Comparison of ENCODE assay signal across 8 cellular contexts in the genomic region with DNA sequence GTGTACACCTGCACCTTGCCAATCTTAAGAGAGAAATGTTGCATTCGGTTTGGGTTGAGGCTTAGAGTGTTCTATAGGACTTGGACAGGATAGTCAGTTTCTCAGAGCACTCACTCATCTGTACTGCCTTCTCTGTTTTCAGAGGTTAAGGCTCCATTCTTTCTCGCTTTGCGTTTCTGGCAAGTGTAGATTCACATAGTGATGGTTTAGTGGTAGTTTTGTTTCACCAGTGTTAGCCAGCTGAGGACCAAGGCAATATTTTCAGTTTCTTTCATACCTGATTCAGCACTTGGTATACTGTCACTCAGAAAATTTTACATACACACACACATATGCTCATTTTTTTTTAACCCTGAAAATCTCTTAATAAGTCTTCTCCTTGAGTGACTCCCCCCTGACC. TPM values are rescaled to one million over a fixed set of nuclear protein-coding genes. Genes with fewer than 3 reads are reported as not detected.
DNase-seq lines count a peak whose midpoint lies in the region; ATAC-seq and TF ChIP-seq lines count a peak whose summit lies in the region.
"Had no signal": no experiment of that assay in that cellular context is flagged by ENCODE, and none has a peak within 500 bp of the region (broad histone marks: within the 10 kb centered on the region; RNA-seq: fewer than 3 reads in every experiment).

No MANE protein-coding gene starts in this region.

- CTCF ChIA-PET in activated CD4-positive, alpha-beta memory T cell treated with anti-CD3 and anti-CD28 coated beads for 36 hours (lab: Charles Lee) = interaction anchor here (0.9 kb wide), 1 partner anchor 35 kb away, joined by 5 read pairs; no protein-coding TSS in a partner anchor

- H3K27me3 ChIP-seq in hepatocyte = no peaks in the 10 kb centered on the region

- H3K4me1 Mint-ChIP-seq in HFFc6 (ENCODE audit: low read depth) = peaks cover 33% of the 10 kb centered on the region
- H3K4me1 Mint-ChIP-seq in activated CD4-positive, alpha-beta memory T cell treated with anti-CD3 and anti-CD28 coated beads for 36 hours (ENCODE audit: low read depth) = peaks cover 41% of the 10 kb centered on the region
- peaks cover 63% of the 10 kb centered on the region for H3K4me1 Mint-ChIP-seq in stimulated activated memory B cell treated with anti-CD40 and anti-IgM and Interleukin-4, amounts not matched to agents 10 μg/mL and 1 μg/mL and 100 μg/mL, for 72 hours

- H3K79me2 ChIP-seq in hepatocyte = peaks cover 27% of the 10 kb centered on the region

- H2AFZ ChIP-seq in hepatocyte = no peak overlapping the region

- peaks cover 3% of the 10 kb centered on the region for H4K20me1 ChIP-seq in hepatocyte (ENCODE audit: insufficient read depth, poor library complexity, severe bottlenecking)

- peak overlapping the region; percentile 88 for H3K4me2 ChIP-seq in hepatocyte

- no peaks in the 10 kb centered on the region for H3K36me3 ChIP-seq in hepatocyte (replicated peaks; ENCODE audit: insufficient read depth, low read depth)

- no peaks in the 10 kb centered on the region for H3K9me3 ChIP-seq in hepatocyte (ENCODE audit: low read depth)

- DNase-seq in HFFc6 (no peak), hepatocyte (ENCODE audit: low spot score) (no peak)
- no peak for DNase-seq in activated CD4-positive, alpha-beta memory T cell treated with anti-CD3 and anti-CD28 coated beads for 36 hours
- DNase-seq: NCI-H1105 had no signal

- H3K9me3 Mint-ChIP-seq in HFFc6 = no peaks in the 10 kb centered on the region
- no peaks in the 10 kb centered on the region for H3K9me3 Mint-ChIP-seq in activated CD4-positive, alpha-beta memory T cell treated with anti-CD3 and anti-CD28 coated beads for 36 hours
- no peaks in the 10 kb centered on the region for H3K9me3 Mint-ChIP-seq in stimulated activated memory B cell treated with anti-CD40 and anti-IgM and Interleukin-4, amounts not matched to agents 10 μg/mL and 1 μg/mL and 100 μg/mL, for 72 hours

- peaks cover 14% of the 10 kb centered on the region for H3K36me3 Mint-ChIP-seq in HFFc6 (ENCODE audit: low read depth)
- peaks cover 30% of the 10 kb centered on the region for H3K36me3 Mint-ChIP-seq in activated CD4-positive, alpha-beta memory T cell treated with anti-CD3 and anti-CD28 coated beads for 36 hours
- H3K36me3 Mint-ChIP-seq in stimulated activated memory B cell treated with anti-CD40 and anti-IgM and Interleukin-4, amounts not matched to agents 10 μg/mL and 1 μg/mL and 100 μg/mL, for 72 hours = peaks cover 40% of the 10 kb centered on the region

- intact Hi-C loops in activated CD4-positive, alpha-beta memory T cell treated with anti-CD3 and anti-CD28 coated beads for 36 hours (cut with micrococcal nuclease) = no loop called here

- peak overlapping the region; percentile 95 for H3K4me3 Mint-ChIP-seq in HFFc6
- H3K4me3 Mint-ChIP-seq in activated CD4-positive, alpha-beta memory T cell treated with anti-CD3 and anti-CD28 coated beads for 36 hours = peak overlapping the region; percentile 91
- H3K4me3 Mint-ChIP-seq in stimulated activated memory B cell treated with anti-CD40 and anti-IgM and Interleukin-4, amounts not matched to agents 10 μg/mL and 1 μg/mL and 100 μg/mL, for 72 hours = peak overlapping the region; percentile 95

- H3K4me3 ChIP-seq in hepatocyte = peak overlapping the region; percentile 88

- H3K27ac Mint-ChIP-seq in HFFc6 = peak overlapping the region; percentile 76
- peak overlapping the region; percentile 72 for H3K27ac Mint-ChIP-seq in activated CD4-positive, alpha-beta memory T cell treated with anti-CD3 and anti-CD28 coated beads for 36 hours
- H3K27ac Mint-ChIP-seq in stimulated activated memory B cell treated with anti-CD40 and anti-IgM and Interleukin-4, amounts not matched to agents 10 μg/mL and 1 μg/mL and 100 μg/mL, for 72 hours = peak overlapping the region; percentile 96

- no peaks in the 10 kb centered on the region for H3K27me3 Mint-ChIP-seq in HFFc6 (ENCODE audit: insufficient read depth)
- H3K27me3 Mint-ChIP-seq in activated CD4-positive, alpha-beta memory T cell treated with anti-CD3 and anti-CD28 coated beads for 36 hours = no peaks in the 10 kb centered on the region
- no peaks in the 10 kb centered on the region for H3K27me3 Mint-ChIP-seq in stimulated activated memory B cell treated with anti-CD40 and anti-IgM and Interleukin-4, amounts not matched to agents 10 μg/mL and 1 μg/mL and 100 μg/mL, for 72 hours

- WGBS in hepatocyte (ENCODE audit: low lambda C conversion rate, missing lambda C conversion rate) = 82% methylated on average over 3 of the region's 3 CpGs

- TF ChIP-seq CTCF in HFFc6 (IDR thresholded peaks at IDR 0.05) = no peak
- TF ChIP-seq CTCF in hepatocyte (IDR thresholded peaks at IDR 0.05; ENCODE audit: poor library complexity) = no peak

- no peaks in the 10 kb centered on the region for H3K9me2 ChIP-seq in hepatocyte (replicated peaks; ENCODE audit: insufficient read depth)

- ATAC-seq in stimulated activated memory B cell treated with anti-CD40 and anti-IgM and Interleukin-4, amounts not matched to agents 10 μg/mL and 1 μg/mL and 100 μg/mL, for 72 hours = no peak
- ATAC-seq in HG03460 (IDR thresholded peaks at IDR 0.05; ENCODE audit: unreplicated experiment) (no peak), GM21723 (IDR thresholded peaks at IDR 0.05; ENCODE audit: unreplicated experiment) (no peak), GM19395 (IDR thresholded peaks at IDR 0.05; ENCODE audit: unreplicated experiment) (no peak)

- POLR2A ChIA-PET in activated CD4-positive, alpha-beta memory T cell treated with anti-CD3 and anti-CD28 coated beads for 36 hours (lab: Charles Lee) = interaction anchor here (1.1 kb wide), 1 partner anchor 36 kb away, joined by 5 read pairs; the partner anchor contains the start of gene ZNF821

- no peak overlapping the region for H3K27ac ChIP-seq in hepatocyte

- H3K4me1 ChIP-seq in hepatocyte (ENCODE audit: insufficient read depth) = peaks cover 9% of the 10 kb centered on the region

RNA-seq across cellular contexts. Expression of gene ATXN1L, which starts 1.3 kb away (rescaled TPM):
- total RNA-seq in HFFc6 (2021; fragmentation: NEBNext Ultra II Directional; extraction: Animal tissue kit (Norgen Biotek cat#: 25700)) = 10 to 100 TPM; 14.9 to 19.0 (median 17.2) TPM
- total RNA-seq in activated CD4-positive, alpha-beta memory T cell treated with anti-CD3 and anti-CD28 coated beads for 36 hours = 10 to 100 TPM; 14.6 to 15.1 TPM
- total RNA-seq in hepatocyte = 17.3 and 20.8 TPM in 2 replicates
- polyA plus RNA-seq in hepatocyte = 8.1 and 8.6 TPM in 2 replicates

RNA-seq across cellular contexts. Expression of gene ZNF821, which starts 36.9 kb away (rescaled TPM):
- 1 to 10 TPM; 4.1 to 6.2 (median 4.7) TPM for total RNA-seq in HFFc6 (2021; fragmentation: NEBNext Ultra II Directional; extraction: Animal tissue kit (Norgen Biotek cat#: 25700))
- total RNA-seq in activated CD4-positive, alpha-beta memory T cell treated with anti-CD3 and anti-CD28 coated beads for 36 hours = 1 to 10 TPM; 6.8 to 7.3 TPM
- 12.7 and 13.5 TPM in 2 replicates for total RNA-seq in hepatocyte
- 20.6 and 24.4 TPM in 2 replicates for polyA plus RNA-seq in hepatocyte

RNA-seq across cellular contexts. Expression of gene AP1G1, which starts 38.5 kb away (rescaled TPM):
- 100 to 1,000 TPM in 5 of 6 experiments, 10 to 100 TPM in 1; 87.5 to 115 (median 106) TPM for total RNA-seq in HFFc6 (2021; fragmentation: NEBNext Ultra II Directional; extraction: Animal tissue kit (Norgen Biotek cat#: 25700))
- 10 to 100 TPM; 65.9 to 66.9 TPM for total RNA-seq in activated CD4-positive, alpha-beta memory T cell treated with anti-CD3 and anti-CD28 coated beads for 36 hours
- total RNA-seq in hepatocyte = 85.5 and 96.2 TPM in 2 replicates
- 27.2 and 28.3 TPM in 2 replicates for polyA plus RNA-seq in hepatocyte

RNA-seq across cellular contexts. Expression of gene IST1, which starts 48.2 kb away (rescaled TPM):
- total RNA-seq in HFFc6 (2021; fragmentation: NEBNext Ultra II Directional; extraction: Animal tissue kit (Norgen Biotek cat#: 25700)) = 100 to 1,000 TPM; 113 to 136 (median 125) TPM
- 100 to 1,000 TPM; 191 to 192 TPM for total RNA-seq in activated CD4-positive, alpha-beta memory T cell treated with anti-CD3 and anti-CD28 coated beads for 36 hours
- 216 and 240 TPM in 2 replicates for total RNA-seq in hepatocyte
- 144 and 172 TPM in 2 replicates for polyA plus RNA-seq in hepatocyte
